1 cellular context compared by ENCODE assay signal in the genomic region with DNA sequence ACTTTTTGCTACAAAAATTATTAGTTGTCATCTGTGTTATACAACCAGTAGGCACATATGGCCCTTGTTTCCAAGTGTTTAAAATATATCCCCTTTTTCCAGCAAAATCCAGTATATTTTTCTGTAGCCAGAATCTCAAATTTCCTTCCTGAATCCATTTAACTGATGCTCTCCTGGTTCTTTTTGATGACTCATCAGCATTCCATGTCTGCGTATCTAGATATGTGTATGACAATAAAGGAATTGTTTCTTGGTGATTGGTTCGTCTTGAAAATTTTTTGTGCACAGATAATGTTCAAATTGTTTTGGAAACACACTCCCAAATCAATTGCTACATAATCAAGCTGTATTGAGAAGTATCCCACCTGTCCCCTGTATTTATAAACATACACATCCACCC.
A peak's percentile ranks its signal among the peaks of the same experiment; 100 is the strongest.
TF ChIP-seq lines count a peak whose summit lies in the region.

No MANE protein-coding gene starts in this region.

TF ChIP-seq in K562, 482 proteins besides CTCF, POLR2A, EP300 and RAD21 (continued from another document):
- no peak for TF ChIP-seq ZBTB2 (IDR thresholded peaks at IDR 0.05)
- TF ChIP-seq CHD2 (IDR thresholded peaks at IDR 0.05; ENCODE audit: low read depth, low read length) = no peak
- no peak for TF ChIP-seq ZNF280A (IDR thresholded peaks at IDR 0.05; ENCODE audit: low read depth, partially characterized antibody)
- TF ChIP-seq MYC (IDR thresholded peaks at IDR 0.05; ENCODE audit: low read depth, low read length) = no peak
- TF ChIP-seq MYC (CRISPR knock-in tag; IDR thresholded peaks at IDR 0.05; ENCODE audit: borderline replicate concordance, low read depth) = no peak
- TF ChIP-seq, protein P1, sequence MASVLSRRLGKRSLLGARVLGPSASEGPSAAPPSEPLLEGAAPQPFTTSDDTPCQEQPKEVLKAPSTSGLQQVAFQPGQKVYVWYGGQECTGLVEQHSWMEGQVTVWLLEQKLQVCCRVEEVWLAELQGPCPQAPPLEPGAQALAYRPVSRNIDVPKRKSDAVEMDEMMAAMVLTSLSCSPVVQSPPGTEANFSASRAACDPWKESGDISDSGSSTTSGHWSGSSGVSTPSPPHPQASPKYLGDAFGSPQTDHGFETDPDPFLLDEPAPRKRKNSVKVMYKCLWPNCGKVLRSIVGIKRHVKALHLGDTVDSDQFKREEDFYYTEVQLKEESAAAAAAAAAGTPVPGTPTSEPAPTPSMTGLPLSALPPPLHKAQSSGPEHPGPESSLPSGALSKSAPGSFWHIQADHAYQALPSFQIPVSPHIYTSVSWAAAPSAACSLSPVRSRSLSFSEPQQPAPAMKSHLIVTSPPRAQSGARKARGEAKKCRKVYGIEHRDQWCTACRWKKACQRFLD (CRISPR knock-in tag; IDR thresholded peaks at IDR 0.05) = no peak
- TF ChIP-seq HDAC3 (IDR thresholded peaks at IDR 0.05; ENCODE audit: borderline replicate concordance, partially characterized antibody) = no peak
- TF ChIP-seq MAFF (IDR thresholded peaks at IDR 0.05; ENCODE audit: low read length) = peak; percentile 20; the same call in 1 of the 2 replicates
- TF ChIP-seq MCM2 (IDR thresholded peaks at IDR 0.05; ENCODE audit: low read depth) = no peak
- no peak for TF ChIP-seq SMAD2 (IDR thresholded peaks at IDR 0.05; ENCODE audit: low read depth, low read length)
- 0 out of 2 replicates have a peak, but pooled peaks have one; percentile 10 for TF ChIP-seq ZNF316 (IDR thresholded peaks at IDR 0.05)
- no peak for TF ChIP-seq SMAD3 (CRISPR knock-in tag; conservative IDR thresholded peaks at IDR 0.05)
